ENCODE assay signal across 19 cellular contexts in the genomic region with DNA sequence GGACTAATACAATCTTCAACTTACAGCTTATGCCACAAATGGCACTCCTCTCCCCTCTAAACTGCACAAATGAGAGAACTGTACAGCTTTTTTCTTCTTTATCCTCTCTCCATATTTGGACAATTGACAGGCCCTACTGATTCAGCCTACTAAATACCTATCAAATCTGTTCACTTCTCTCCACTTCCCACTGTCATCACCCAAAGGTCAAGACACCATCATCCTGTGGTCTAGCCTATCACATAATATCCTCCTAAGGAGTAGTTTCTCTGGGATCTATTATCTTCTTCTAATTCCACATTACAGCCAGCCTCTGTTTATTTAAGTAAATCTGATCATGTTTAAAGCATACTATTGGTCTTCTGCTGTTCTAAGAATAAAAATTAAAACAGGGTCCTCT. TPM values are rescaled to one million over a fixed set of nuclear protein-coding genes. Genes with fewer than 3 reads are reported as not detected.
DNase-seq lines count a peak whose midpoint lies in the region; ATAC-seq, FAIRE-seq and TF ChIP-seq lines count a peak whose summit lies in the region.
"Had no signal": no experiment of that assay in that cellular context is flagged by ENCODE, and none has a peak within 500 bp of the region (broad histone marks: within the 10 kb centered on the region; RNA-seq: fewer than 3 reads in every experiment).

No MANE protein-coding gene starts in this region.

- H3K79me2 ChIP-seq in astrocyte (ENCODE audit: insufficient read depth, low read length), result no peaks in the 10 kb centered on the region

- POLR2A ChIA-PET in CD8-positive, alpha-beta memory T cell (lab: Charles Lee), result no interaction called here

- H3K4me2 ChIP-seq in astrocyte (ENCODE audit: low read length), result no peak overlapping the region

- H4K20me1 ChIP-seq in astrocyte (ENCODE audit: insufficient read depth, low read length), result peaks cover 8% of the 10 kb centered on the region

- peak; percentile 37 for FAIRE-seq in astrocyte (lab: Jason Lieb, UNC)
- FAIRE-seq: A204.1, K562 had no signal

- peak overlapping the region in 5 of 8 donors; percentile 4 to 62 (median 12) for H3K27ac Mint-ChIP-seq in CD8-positive, alpha-beta memory T cell
- no peak overlapping the region for H3K27ac Mint-ChIP-seq in astrocyte (ENCODE audit: unreplicated experiment)
- H3K27ac Mint-ChIP-seq: CD14-positive monocyte had no signal

- peaks cover 4 to 26% (median 4%) of the 10 kb centered on the region in 3 donors for H3K36me3 Mint-ChIP-seq in CD8-positive, alpha-beta memory T cell
- H3K36me3 Mint-ChIP-seq in astrocyte (ENCODE audit: low read depth, unreplicated experiment), result peaks cover 2% of the 10 kb centered on the region

- no peak for TF ChIP-seq CTCF in astrocyte (IDR thresholded peaks at IDR 0.05; ENCODE audit: insufficient read depth, low read depth, low read length)

- no peak overlapping the region for H3K4me3 Mint-ChIP-seq in CD8-positive, alpha-beta memory T cell
- no peak overlapping the region for H3K4me3 Mint-ChIP-seq in astrocyte (ENCODE audit: unreplicated experiment)
- H3K4me3 Mint-ChIP-seq: CD14-positive monocyte had no signal

- DNase-seq in CD8-positive, alpha-beta memory T cell, result no peak
- DNase-seq in HS-5 (ENCODE audit: low read depth) (peak; percentile 48), astrocyte (ENCODE audit: low read depth) (peak; percentile 51), iris pigment epithelial cell (ENCODE audit: low read depth) (peak; percentile 47), NOMO-1 (lab: John Stamatoyannopoulos, UW; ENCODE audit: unreplicated experiment in 2 of 2) (no peak), NCI-H526 (lab: John Stamatoyannopoulos, UW) (no peak)
- DNase-seq in activated CD4-positive, alpha-beta T cell treated with anti-CD3 and anti-CD28 coated beads, Interleukin-2, amount 50 U/mL, for 4 hours, result no peak
- DNase-seq: DND-41, H7, NCI-H1092, NCI-H1694, NCI-H446 treated with DMSO at 0.1 percent for 48 hours, NCI-H774, Right ventricle myocardium superior had no signal

- ATAC-seq in HG03280 (IDR thresholded peaks at IDR 0.05; ENCODE audit: unreplicated experiment), result no peak
- ATAC-seq: K562, Panc1 had no signal

- H2AFZ ChIP-seq in astrocyte (ENCODE audit: low read depth, low read length), result no peak overlapping the region

- H3K36me3 ChIP-seq in CD8-positive, alpha-beta memory T cell (ENCODE audit: insufficient read depth, low read length), result no peaks in the 10 kb centered on the region
- H3K36me3 ChIP-seq in astrocyte (ENCODE audit: insufficient read depth, low read length), result no peaks in the 10 kb centered on the region

- H3K9me3 ChIP-seq in CD8-positive, alpha-beta memory T cell (ENCODE audit: low read length), result no peaks in the 10 kb centered on the region
- H3K9me3 ChIP-seq in astrocyte (ENCODE audit: insufficient read depth, low read depth, low read length), result no peaks in the 10 kb centered on the region

- H3K9me3 Mint-ChIP-seq in CD8-positive, alpha-beta memory T cell, result no peaks in the 10 kb centered on the region
- no peaks in the 10 kb centered on the region for H3K9me3 Mint-ChIP-seq in astrocyte (ENCODE audit: unreplicated experiment)
- H3K9me3 Mint-ChIP-seq: CD14-positive monocyte had no signal

- no peak overlapping the region for H3K4me3 ChIP-seq in CD8-positive, alpha-beta memory T cell (ENCODE audit: low read length)
- H3K4me3 ChIP-seq in astrocyte (ENCODE audit: insufficient read depth, low read depth, low read length), result no peak overlapping the region
- H3K4me3 ChIP-seq: K562 had no signal

- no peaks in the 10 kb centered on the region for H3K27me3 Mint-ChIP-seq in CD8-positive, alpha-beta memory T cell
- no peaks in the 10 kb centered on the region for H3K27me3 Mint-ChIP-seq in astrocyte (ENCODE audit: low read depth, unreplicated experiment)

- H3K27me3 ChIP-seq in CD8-positive, alpha-beta memory T cell (ENCODE audit: insufficient read depth, low read length, poor library complexity, severe bottlenecking), result no peaks in the 10 kb centered on the region
- H3K27me3 ChIP-seq in astrocyte (ENCODE audit: insufficient read depth, low read length), result no peaks in the 10 kb centered on the region

- CTCF ChIA-PET in CD8-positive, alpha-beta memory T cell (lab: Charles Lee), result no interaction called here

- no peak overlapping the region for H3K9ac ChIP-seq in astrocyte (ENCODE audit: low read length)

- H3K4me1 ChIP-seq in CD8-positive, alpha-beta memory T cell (ENCODE audit: insufficient read depth, low read length), result no peaks in the 10 kb centered on the region
- H3K4me1 ChIP-seq in astrocyte (ENCODE audit: insufficient read depth, low read length), result no peaks in the 10 kb centered on the region

- H3K27ac ChIP-seq in CD8-positive, alpha-beta memory T cell (ENCODE audit: low read depth, low read length), result no peak overlapping the region
- no peak overlapping the region for H3K27ac ChIP-seq in astrocyte (ENCODE audit: low read depth, low read length)

- peaks cover 13 to 21% (median 16%) of the 10 kb centered on the region in 3 donors for H3K4me1 Mint-ChIP-seq in CD8-positive, alpha-beta memory T cell
- H3K4me1 Mint-ChIP-seq in astrocyte (ENCODE audit: low read depth, unreplicated experiment), result peaks cover 11% of the 10 kb centered on the region

RNA-seq across cellular contexts. Expression of a gene that starts 33.0 kb away (rescaled TPM):
- total RNA-seq in CD8-positive, alpha-beta memory T cell, result 1 to 10 TPM in 1 of 2 experiments, under 1 TPM in 1; 0.91 to 1.0 TPM
- not detected for polyA plus RNA-seq in CD8-positive, alpha-beta memory T cell
- total RNA-seq in astrocyte, result 4.2 and 4.4 TPM in 2 replicates

Comparison
In these comparisons a context has a peak if more than half of its experiments do, and no peak if none do; other contexts are left out.
1. DNase-seq: peak in HS-5 (single experiment), astrocyte (single experiment) and iris pigment epithelial cell (single experiment); none in CD8-positive, alpha-beta memory T cell (0 of 5), NOMO-1 (0 of 2), activated CD4-positive, alpha-beta T cell treated with anti-CD3 and anti-CD28 coated beads, Interleukin-2, amount 50 U/mL, for 4 hours (0 of 2) and NCI-H526 (0 of 2).